Comparison of ENCODE assay signal across 1 cellular context in genomic region chr4:99078931-99079624, GRCh38.
TF ChIP-seq lines count a peak whose summit lies in the region.

No MANE protein-coding gene starts in this region.

TF ChIP-seq in WTC11, 78 proteins besides CTCF, POLR2A, EP300 and RAD21 (continued from another document):
- no peak for TF ChIP-seq NFATC4 (CRISPR knock-in tag; IDR thresholded peaks at IDR 0.05)
